ENCODE assay signal across 15 cellular contexts in genomic region chr7:81062747-81063146, GRCh38.
DNase-seq lines count a peak whose midpoint lies in the region; TF ChIP-seq lines count a peak whose summit lies in the region.
"Had no signal": no experiment of that assay in that cellular context is flagged by ENCODE, and none has a peak within 500 bp of the region (broad histone marks: within the 10 kb centered on the region; RNA-seq: fewer than 3 reads in every experiment).

No MANE protein-coding gene starts in this region.

- no peaks in the 10 kb centered on the region for H3K27me3 ChIP-seq in WERI-Rb-1 (ENCODE audit: insufficient read depth, low read depth, severe bottlenecking)
- H3K27me3 ChIP-seq: BLaER1 treated with 17β-estradiol and CSF1 and Interleukin-3, amounts not matched to agents 10 nM and 100 nM had no signal

- no peak overlapping the region for H3K4me3 Mint-ChIP-seq in nephron
- H3K4me3 Mint-ChIP-seq: CD4-positive, CD25-positive, alpha-beta regulatory T cell; HFFc6 had no signal

- no peaks in the 10 kb centered on the region for H3K27me3 Mint-ChIP-seq in nephron (ENCODE audit: low read depth)
- H3K27me3 Mint-ChIP-seq: CD4-positive, CD25-positive, alpha-beta regulatory T cell had no signal

- H3K4me3 ChIP-seq in WERI-Rb-1 (ENCODE audit: low read depth, low read length): no peak overlapping the region
- H3K4me3 ChIP-seq: BLaER1 treated with 17β-estradiol and CSF1 and Interleukin-3, amounts not matched to agents 10 nM and 100 nM had no signal

- H3K36me3 ChIP-seq in WERI-Rb-1: no peaks in the 10 kb centered on the region
- H3K36me3 ChIP-seq: BLaER1 treated with 17β-estradiol and CSF1 and Interleukin-3, amounts not matched to agents 10 nM and 100 nM had no signal

- intact Hi-C loops in posterior cingulate gyrus (cut with DNase I): no loop called here

- H3K27ac ChIP-seq in WERI-Rb-1: peak overlapping the region; percentile 43
- H3K27ac ChIP-seq: 22Rv1; BLaER1 treated with 17β-estradiol and CSF1 and Interleukin-3, amounts not matched to agents 10 nM and 100 nM had no signal

- DNase-seq in DMS 273 (lab: John Stamatoyannopoulos, UW; ENCODE audit: unreplicated experiment) (peak; percentile 63), DMS 273 treated with DMSO at 0.1 percent for 48 hours (lab: John Stamatoyannopoulos, UW) (no peak), WERI-Rb-1 (no peak), AG08396 (ENCODE audit: low spot score) (no peak), pons (ENCODE audit: low spot score) (no peak), posterior cingulate gyrus (no peak)
- DNase-seq: Calu3; CD4-positive, CD25-positive, alpha-beta regulatory T cell; DND-41; GF-D8; HCEC 1CT; HFFc6 had no signal

- H3K9me3 ChIP-seq in WERI-Rb-1 (ENCODE audit: severe bottlenecking): no peaks in the 10 kb centered on the region

- H3K4me1 Mint-ChIP-seq in nephron: peaks cover 44% of the 10 kb centered on the region
- H3K4me1 Mint-ChIP-seq: CD4-positive, CD25-positive, alpha-beta regulatory T cell had no signal

- H3K36me3 Mint-ChIP-seq in nephron (ENCODE audit: low read depth): no peaks in the 10 kb centered on the region
- H3K36me3 Mint-ChIP-seq: CD4-positive, CD25-positive, alpha-beta regulatory T cell had no signal

- H3K9me3 Mint-ChIP-seq in nephron: no peaks in the 10 kb centered on the region
- H3K9me3 Mint-ChIP-seq: HFFc6 had no signal

- peak overlapping the region in 2 of 3 experiments; percentile 7 to 92 for H3K27ac Mint-ChIP-seq in nephron
- H3K27ac Mint-ChIP-seq: CD4-positive, CD25-positive, alpha-beta regulatory T cell; HFFc6 had no signal

- TF ChIP-seq CTCF in WERI-Rb-1 (IDR thresholded peaks at IDR 0.05; ENCODE audit: low read depth, low read length) (no peak), nephron (IDR thresholded peaks at IDR 0.05; ENCODE audit: unreplicated experiment in 3 of 3) (no peak)
